8 cellular contexts compared by ENCODE assay signal in the genomic region with DNA sequence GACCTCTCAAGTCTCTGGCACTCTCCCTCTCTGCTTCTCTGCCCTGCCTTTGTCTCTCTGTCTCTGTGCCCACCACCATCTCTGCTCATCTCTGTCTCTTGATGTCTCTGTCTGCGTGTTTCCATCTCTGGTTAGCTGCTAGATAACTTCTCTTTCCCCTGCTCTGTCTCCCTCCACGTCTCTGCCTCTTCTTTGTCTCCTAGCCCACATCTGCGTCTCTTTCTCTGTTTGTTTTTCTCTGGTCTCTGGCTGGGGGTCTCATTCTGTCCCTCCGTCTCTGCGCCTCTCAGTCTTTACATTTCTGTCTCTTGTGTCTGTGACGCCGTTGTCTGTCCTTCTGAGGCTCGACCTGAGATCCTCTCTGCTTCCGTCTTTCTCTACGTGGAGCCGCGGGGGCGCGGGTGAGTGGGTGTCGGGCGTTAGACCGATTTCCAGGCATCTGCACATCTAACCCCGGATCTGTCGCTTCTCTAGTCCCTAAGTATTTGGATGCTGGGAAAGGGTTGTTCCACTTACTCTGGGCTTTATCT. TPM values are rescaled to one million over a fixed set of nuclear protein-coding genes. Genes with fewer than 3 reads are reported as not detected.
A peak's percentile ranks its signal among the peaks of the same experiment; 100 is the strongest.
DNase-seq lines count a peak whose midpoint lies in the region; ATAC-seq lines count a peak whose summit lies in the region.

No MANE protein-coding gene starts in this region.

- peak; percentile 16 for ATAC-seq in GM21390 (IDR thresholded peaks at IDR 0.05; ENCODE audit: unreplicated experiment)

- H3K36me3 ChIP-seq in SJCRH30 = no peaks in the 10 kb centered on the region
- H3K36me3 ChIP-seq in neuron (ENCODE audit: insufficient read depth, low read length) = no peaks in the 10 kb centered on the region

- H3K9me3 ChIP-seq in SJCRH30 (replicated peaks) (no peaks in the 10 kb centered on the region), neuron (ENCODE audit: low read length) (no peaks in the 10 kb centered on the region)

- intact Hi-C loops in dendritic cell treated with granulocyte-macrophage colony-stimulating factor and Interleukin-4, amounts not matched to agents 40 ng/mL and 50 ng/mL, for 4 days (cut with micrococcal nuclease) = no loop called here
- intact Hi-C loops in posterior vena cava (cut with DNase I) = no loop called here

- DNase-seq in SJCRH30 = no peak
- no peak for DNase-seq in kidney glomerular epithelial cell (lab: John Stamatoyannopoulos, UW)
- DNase-seq in NCI-H524 treated with DMSO at 0.1 percent for 48 hours (lab: John Stamatoyannopoulos, UW) = no peak
- DNase-seq in posterior vena cava (ENCODE audit: low spot score) = no peak
- no peak for DNase-seq in NCI-H2196 (lab: John Stamatoyannopoulos, UW; ENCODE audit: unreplicated experiment)

- H3K36me3 Mint-ChIP-seq in dendritic cell treated with granulocyte-macrophage colony-stimulating factor and Interleukin-4, amounts not matched to agents 40 ng/mL and 50 ng/mL, for 4 days (ENCODE audit: low read depth) = no peaks in the 10 kb centered on the region

- H2AFZ ChIP-seq in neuron (ENCODE audit: low read depth, low read length) = peak overlapping the region; percentile 7

- H3K4me3 Mint-ChIP-seq in dendritic cell treated with granulocyte-macrophage colony-stimulating factor and Interleukin-4, amounts not matched to agents 40 ng/mL and 50 ng/mL, for 4 days = peak overlapping the region; percentile 73

- H3K4me1 Mint-ChIP-seq in dendritic cell treated with granulocyte-macrophage colony-stimulating factor and Interleukin-4, amounts not matched to agents 40 ng/mL and 50 ng/mL, for 4 days (ENCODE audit: low read depth) = peaks cover 53% of the 10 kb centered on the region

- H3K27ac Mint-ChIP-seq in dendritic cell treated with granulocyte-macrophage colony-stimulating factor and Interleukin-4, amounts not matched to agents 40 ng/mL and 50 ng/mL, for 4 days = peak overlapping the region; percentile 66

- H3K4me3 ChIP-seq in SJCRH30 (peak overlapping the region; percentile 50), neuron (ENCODE audit: low read length) (peak overlapping the region; percentile 44)

- H3K9me3 Mint-ChIP-seq in dendritic cell treated with granulocyte-macrophage colony-stimulating factor and Interleukin-4, amounts not matched to agents 40 ng/mL and 50 ng/mL, for 4 days = no peaks in the 10 kb centered on the region

- peaks cover 70% of the 10 kb centered on the region for H3K27me3 Mint-ChIP-seq in dendritic cell treated with granulocyte-macrophage colony-stimulating factor and Interleukin-4, amounts not matched to agents 40 ng/mL and 50 ng/mL, for 4 days

- H3K27ac ChIP-seq in SJCRH30 = no peak overlapping the region

- no peaks in the 10 kb centered on the region for H3K27me3 ChIP-seq in SJCRH30
- H3K27me3 ChIP-seq in neuron (ENCODE audit: insufficient read depth, low read length) = peaks cover 18% of the 10 kb centered on the region

- H3K4me1 ChIP-seq in SJCRH30 (peaks cover 3% of the 10 kb centered on the region; the same call in 1 of the 2 replicates), neuron (ENCODE audit: insufficient read depth, low read length) (peaks cover 19% of the 10 kb centered on the region)

RNA-seq across cellular contexts. Expression of gene GIPR, which starts 0.4 kb away (rescaled TPM):
- total RNA-seq in SJCRH30 (2014; rRNA removed; shearing (Covaris generic)) = 0.12 and 0.38 TPM in 2 replicates
- total RNA-seq in posterior vena cava = under 1 TPM in 1 of 2 donors, not detected in 1; 0.38 TPM

RNA-seq across cellular contexts. Expression of gene SNRPD2, which starts 23.3 kb away (rescaled TPM):
- total RNA-seq in SJCRH30 (2014; rRNA removed; shearing (Covaris generic)) = 434 and 487 TPM in 2 replicates
- total RNA-seq in posterior vena cava = 100 to 1,000 TPM; 244 to 250 TPM

RNA-seq across cellular contexts. Expression of gene QPCTL, which starts 24.1 kb away (rescaled TPM):
- total RNA-seq in SJCRH30 (2014; rRNA removed; shearing (Covaris generic)) = 9.8 and 10.6 TPM in 2 replicates
- total RNA-seq in posterior vena cava = 1 to 10 TPM; 3.1 to 4.5 TPM

RNA-seq across cellular contexts. Expression of gene EML2, which starts 29.2 kb away (rescaled TPM):
- 3.0 and 5.8 TPM in 2 replicates for total RNA-seq in SJCRH30 (2014; rRNA removed; shearing (Covaris generic))
- total RNA-seq in posterior vena cava = 10 to 100 TPM; 20.7 to 26.7 TPM
